Comparison of ENCODE assay signal across 11 cellular contexts in genomic region chr14:74299061-74299545, GRCh38. TPM values are rescaled to one million over a fixed set of nuclear protein-coding genes. Genes with fewer than 3 reads are reported as not detected.
DNase-seq lines count a peak whose midpoint lies in the region; ATAC-seq and TF ChIP-seq lines count a peak whose summit lies in the region.
"Had no signal": no experiment of that assay in that cellular context is flagged by ENCODE, and none has a peak within 500 bp of the region (broad histone marks: within the 10 kb centered on the region; RNA-seq: fewer than 3 reads in every experiment).

No MANE protein-coding gene starts in this region.

- H3K27ac ChIP-seq in temporal lobe (ENCODE audit: low read depth, low read length): peak overlapping the region; percentile 5
- H3K27ac ChIP-seq: HL-60 had no signal

- no peak for TF ChIP-seq POLR2A in GM18505 (IDR thresholded peaks at IDR 0.05; ENCODE audit: borderline replicate concordance, extremely low read depth, insufficient read depth, insufficient read length)

- H3K4me3 Mint-ChIP-seq in activated naive CD8-positive, alpha-beta T cell: peak overlapping the region; percentile 53

- no peaks in the 10 kb centered on the region for H3K27me3 Mint-ChIP-seq in activated naive CD8-positive, alpha-beta T cell

- H3K36me3 Mint-ChIP-seq in activated naive CD8-positive, alpha-beta T cell: peaks cover 8% of the 10 kb centered on the region

- H3K9me3 Mint-ChIP-seq in activated naive CD8-positive, alpha-beta T cell (ENCODE audit: low read depth): no peaks in the 10 kb centered on the region

- ATAC-seq in GM18505 (IDR thresholded peaks at IDR 0.05; ENCODE audit: unreplicated experiment) (no peak), HG03565 (IDR thresholded peaks at IDR 0.05; ENCODE audit: unreplicated experiment) (no peak)

- H3K4me1 Mint-ChIP-seq in activated naive CD8-positive, alpha-beta T cell (ENCODE audit: low read depth): peaks cover 33% of the 10 kb centered on the region

- peak; percentile 73 for DNase-seq in activated effector memory CD4-positive, alpha-beta T cell treated with anti-CD3 and anti-CD28 coated beads, Interleukin-2, amount 50 U/mL, for 16 hours
- no peak for DNase-seq in activated effector memory CD4-positive, alpha-beta T cell treated with Interleukin-2 at 50 U/mL for 16 hours
- DNase-seq in kidney tubule cell (ENCODE audit: low spot score) (peak; percentile 67), NCI-H2196 (lab: John Stamatoyannopoulos, UW; ENCODE audit: unreplicated experiment) (no peak)
- DNase-seq: BE2C had no signal

- peak overlapping the region; percentile 71 for H3K27ac Mint-ChIP-seq in activated naive CD8-positive, alpha-beta T cell

RNA-seq across cellular contexts. Expression of gene ABCD4, which starts 3.6 kb away (rescaled TPM):
- 24.8 TPM for total RNA-seq in temporal lobe

RNA-seq across cellular contexts. Expression of gene VRTN, which starts 49.2 kb away (rescaled TPM):
- not detected for total RNA-seq in temporal lobe
- total RNA-seq: urinary bladder had no signal

RNA-seq across cellular contexts. Expression of gene VSX2, which starts 59.9 kb away (rescaled TPM):
- not detected for total RNA-seq in temporal lobe
- total RNA-seq: urinary bladder had no signal

Comparison
In these comparisons a context has a peak if more than half of its experiments do, and no peak if none do; other contexts are left out.
1. DNase-seq: peak in activated effector memory CD4-positive, alpha-beta T cell treated with anti-CD3 and anti-CD28 coated beads, Interleukin-2, amount 50 U/mL, for 16 hours (single experiment) and kidney tubule cell (single experiment); none in activated effector memory CD4-positive, alpha-beta T cell treated with Interleukin-2 at 50 U/mL for 16 hours (single experiment) and NCI-H2196 (single experiment).